ENCODE assay signal across 7 cellular contexts in genomic region chr14:103517626-103518415, GRCh38. TPM values are rescaled to one million over a fixed set of nuclear protein-coding genes. Genes with fewer than 3 reads are reported as not detected.
DNase-seq lines count a peak whose midpoint lies in the region; ATAC-seq, FAIRE-seq and TF ChIP-seq lines count a peak whose summit lies in the region.

No MANE protein-coding gene starts in this region.

- H2BK15ac ChIP-seq in H1 (ENCODE audit: low read length), result peak overlapping the region; percentile 53; the same call in 1 of the 2 replicates

- WGBS in H1 (ENCODE audit: extremely low coverage in 1 of 2, insufficient coverage in 1 of 2, insufficient read length in 1 of 2, insufficient replicate concordance in 2 of 2, low coverage in 1 of 2, low lambda C conversion rate in 2 of 2, missing lambda C conversion rate in 1 of 2), 2 experiments, result 71% methylated on average over 21 of the region's 21 CpGs; no CpG with 5 or more reads in 1 of the 2 experiments
- 25 to 26% methylated on average over 11 to 16 of the region's 21 CpGs for WGBS in thyroid gland, 2 donors

- H3K36me3 ChIP-seq in H1 (ENCODE audit: control insufficient read depth in 2 of 4, insufficient read depth in 4 of 4, low read length in 3 of 4) (peaks cover 8 to 23% (median 17%) of the 10 kb centered on the region in 4 experiments; a peak in 7 of 8 replicates), lower lobe of right lung (peaks cover 3% of the 10 kb centered on the region), thyroid gland (no peaks in the 10 kb centered on the region)

- TF ChIP-seq POLR2A in H1 (IDR thresholded peaks at IDR 0.05; ENCODE audit: control extremely low read depth in 1 of 2, low read depth in 2 of 2, low read length in 2 of 2) (0 out of 3 replicates have a peak, but pooled peaks of 1 of the 2 experiments have one; percentile 3), thyroid gland (IDR thresholded peaks at IDR 0.05) (no peak)

- no peak overlapping the region for H2BK12ac ChIP-seq in H1 (ENCODE audit: low read depth, low read length)

- no peak for TF ChIP-seq CTCF in H1 (IDR thresholded peaks at IDR 0.05; ENCODE audit: control extremely low read depth in 1 of 3, insufficient read depth in 1 of 3, low read depth in 1 of 3, low read length in 3 of 3)
- no peak for TF ChIP-seq CTCF in lower lobe of right lung (IDR thresholded peaks at IDR 0.05)
- TF ChIP-seq CTCF in thyroid gland (IDR thresholded peaks at IDR 0.05), result no peak

- no peak overlapping the region for H3K14ac ChIP-seq in H1 (ENCODE audit: insufficient read length)

- CTCF ChIA-PET in H1 (lab: Charles Lee; ENCODE audit: partially characterized antibody), result interaction anchor here (1.1 to 31.3 kb wide), 11 partner anchors 8 to 196 kb away, joined by 3 to 921 read pairs (median 5); partner anchors contain the start of genes BAG5 and TRMT61A

- no peak for TF ChIP-seq EP300 in H1 (IDR thresholded peaks at IDR 0.05; ENCODE audit: borderline replicate concordance in 1 of 2, low read depth in 2 of 2, low read length in 2 of 2)

- H2BK120ac ChIP-seq in H1 (replicated peaks; ENCODE audit: low read depth, low read length), result no peak overlapping the region

- intact Hi-C loops in lower lobe of right lung (cut with DNase I) (no loop called here), thyroid gland (cut with DNase I) (loop anchor here (2.0 kb wide), 1 partner anchor 29 kb away; no protein-coding TSS in a partner anchor)

- H2BK5ac ChIP-seq in H1 (ENCODE audit: low read depth, low read length), result peak overlapping the region; percentile 52; the same call in 1 of the 2 replicates

- no peak for TF ChIP-seq RAD21 in H1 (IDR thresholded peaks at IDR 0.05 in 1 of 2, conservative IDR thresholded peaks at IDR 0.05 in 1 of 2; ENCODE audit: low read depth in 2 of 2, low read length in 2 of 2)

- ATAC-seq in lower lobe of right lung, result no peak

- no peaks in the 10 kb centered on the region for H3K27me3 ChIP-seq in H1 (replicated peaks in 1 of 4; ENCODE audit: control insufficient read depth in 3 of 4, extremely low read depth in 1 of 4, insufficient read depth in 3 of 4, low read length in 3 of 4)
- H3K27me3 ChIP-seq in lower lobe of right lung (ENCODE audit: low read depth), result peaks cover 5% of the 10 kb centered on the region
- H3K27me3 ChIP-seq in thyroid gland, result no peaks in the 10 kb centered on the region

- peak; percentile 37 for DNase-seq in NCI-H69 (lab: John Stamatoyannopoulos, UW)
- peak in 1 of 2 experiments; percentile 67 for DNase-seq in H1 (ENCODE audit: low read depth in 1 of 2, low spot score in 2 of 2)
- DNase-seq in lower lobe of right lung, result peak; percentile 54
- peak; percentile 82 to 88 for DNase-seq in thyroid gland
- no peak for DNase-seq in LoVo (ENCODE audit: low spot score)
- no peak for DNase-seq in RKO (ENCODE audit: low spot score)
- no peak for DNase-seq in glomerular visceral epithelial cell (ENCODE audit: extremely low spot score)

- H3K4me2 ChIP-seq in H1 (ENCODE audit: insufficient read depth in 1 of 2, low read depth in 2 of 2, low read length in 2 of 2), result no peak overlapping the region

- H3K4me3 ChIP-seq in H1 (ENCODE audit: extremely low read depth in 1 of 4, insufficient read depth in 2 of 4, low read depth in 3 of 4, low read length in 4 of 4), result no peak overlapping the region
- H3K4me3 ChIP-seq in lower lobe of right lung, result no peak overlapping the region
- H3K4me3 ChIP-seq in thyroid gland (replicated peaks in 1 of 3), result no peak overlapping the region

- no peak overlapping the region for H3K23ac ChIP-seq in H1 (ENCODE audit: insufficient read length)

- peaks cover 10 to 21% of the 10 kb centered on the region in 2 experiments for H4K20me1 ChIP-seq in H1 (replicated peaks in 1 of 2; ENCODE audit: control insufficient read depth in 1 of 2, insufficient read depth in 2 of 2, low read length in 2 of 2)

- no peak overlapping the region for H2AFZ ChIP-seq in H1 (ENCODE audit: low read length)

- peak overlapping the region; percentile 32; the same call in 1 of the 2 replicates for H3K18ac ChIP-seq in H1 (ENCODE audit: extremely low read depth, low read length)

- H3K4me1 ChIP-seq in H1 (replicated peaks in 1 of 4; ENCODE audit: control insufficient read depth in 3 of 4, insufficient read depth in 4 of 4, low read length in 3 of 4), result peaks cover 0 to 23% (median 16%) of the 10 kb centered on the region in 4 experiments; a peak in 6 of 7 replicates
- peaks cover 66% of the 10 kb centered on the region for H3K4me1 ChIP-seq in lower lobe of right lung
- H3K4me1 ChIP-seq in thyroid gland, result peaks cover 75 to 79% of the 10 kb centered on the region in 2 donors

- H3K27ac ChIP-seq in H1 (ENCODE audit: low read depth, low read length) (no peak overlapping the region), lower lobe of right lung (peak overlapping the region; percentile 68), thyroid gland (peak overlapping the region; percentile 70 to 98 (median 94))

- POLR2A ChIA-PET in H1 (lab: Charles Lee; ENCODE audit: partially characterized antibody), result interaction anchor here (0.9 to 12.6 kb wide), 7 partner anchors 7 to 187 kb away, joined by 3 to 844 read pairs (median 7); partner anchors contain the start of gene TRMT61A

- H4K91ac ChIP-seq in H1 (replicated peaks; ENCODE audit: insufficient read length, low read length), result no peak overlapping the region

- FAIRE-seq in H1 (lab: Jason Lieb, UNC), result no peak

- H3K9me3 ChIP-seq in H1 (ENCODE audit: insufficient read depth in 2 of 2, low read depth in 1 of 2, low read length in 1 of 2), result no peaks in the 10 kb centered on the region
- no peaks in the 10 kb centered on the region for H3K9me3 ChIP-seq in lower lobe of right lung
- no peaks in the 10 kb centered on the region for H3K9me3 ChIP-seq in thyroid gland

- H4K8ac ChIP-seq in H1 (ENCODE audit: extremely low read depth, insufficient read depth, low read length), result 0 out of 2 replicates have a peak overlapping the region, but pooled peaks have one; percentile 11

- no peak overlapping the region for H4K5ac ChIP-seq in H1 (ENCODE audit: insufficient read length, low read depth, low read length)

- peaks cover 9% of the 10 kb centered on the region; the same call in 1 of the 2 replicates for H3K23me2 ChIP-seq in H1 (ENCODE audit: low read depth, low read length)

- H3K79me1 ChIP-seq in H1 (ENCODE audit: low read depth, low read length), result no peaks in the 10 kb centered on the region

- no peak overlapping the region for H3K4ac ChIP-seq in H1 (replicated peaks; ENCODE audit: insufficient read length, low read depth, low read length)

- H3K9ac ChIP-seq in H1 (replicated peaks in 1 of 4; ENCODE audit: extremely low read depth in 1 of 4, low read depth in 3 of 4, low read length in 3 of 4), result no peak overlapping the region; a peak in 1 of 7 replicates

- H3K79me2 ChIP-seq in H1 (ENCODE audit: control insufficient read depth in 1 of 2, insufficient read depth in 2 of 2, low read length in 2 of 2), result peaks cover 0 to 2% of the 10 kb centered on the region in 2 experiments; a peak in 1 of 4 replicates

- no peak overlapping the region for H3K56ac ChIP-seq in H1 (replicated peaks; ENCODE audit: insufficient read length, low read depth, low read length)

- H2AK5ac ChIP-seq in H1 (ENCODE audit: low read depth, low read length), result no peak overlapping the region

- H2BK20ac ChIP-seq in H1 (ENCODE audit: low read length), result no peak overlapping the region

RNA-seq across cellular contexts. Expression of gene CKB, which starts 4.8 kb away (rescaled TPM):
- total RNA-seq in H1 (2021; fragmentation: NEBNext Ultra II Directional; extraction: Animal tissue kit (Norgen Biotek cat#: 25700)), result 538 and 572 TPM in 2 replicates
- polyA plus RNA-seq in H1 (2011; rRNA removed), result 950 and 1,969 TPM in 2 replicates
- polyA plus RNA-seq in H1 (2011; cell fraction: cytosol; rRNA removed), result 828 TPM
- polyA plus RNA-seq in H1 (2011; cell fraction: nucleus; rRNA removed), result 1,943 TPM
- 757 to 990 TPM (median 908 TPM) in 4 replicates for polyA plus RNA-seq in H1 (2012, experiment 1 of 2)
- 939 TPM for polyA plus RNA-seq in H1 (2012, experiment 2 of 2)
- polyA plus RNA-seq in H1 (2013, experiment 1 of 2), result 514 TPM
- 503 TPM for polyA plus RNA-seq in H1 (2013, experiment 2 of 2)
- 153 and 156 TPM in 2 replicates for polyA minus RNA-seq in H1 (2011; rRNA and poly(A)+ RNA removed)
- 356 TPM for polyA minus RNA-seq in H1 (2011; cell fraction: cytosol; rRNA and poly(A)+ RNA removed)
- polyA minus RNA-seq in H1 (2011; cell fraction: nucleus; rRNA and poly(A)+ RNA removed), result 378 TPM
- total RNA-seq in lower lobe of right lung (115 TPM), thyroid gland (100 to 1,000 TPM; 190 to 373 (median 266) TPM)

RNA-seq across cellular contexts. Expression of gene TRMT61A, which starts 11.2 kb away (rescaled TPM):
- 15.1 and 15.8 TPM in 2 replicates for total RNA-seq in H1 (2021; fragmentation: NEBNext Ultra II Directional; extraction: Animal tissue kit (Norgen Biotek cat#: 25700))
- 19.0 and 29.7 TPM in 2 replicates for polyA plus RNA-seq in H1 (2011; rRNA removed)
- polyA plus RNA-seq in H1 (2011; cell fraction: cytosol; rRNA removed), result 23.3 TPM
- 44.0 TPM for polyA plus RNA-seq in H1 (2011; cell fraction: nucleus; rRNA removed)
- 9.2 to 14.2 TPM (median 13.8 TPM) in 4 replicates for polyA plus RNA-seq in H1 (2012, experiment 1 of 2)
- 11.3 TPM for polyA plus RNA-seq in H1 (2012, experiment 2 of 2)
- 6.8 TPM for polyA plus RNA-seq in H1 (2013, experiment 1 of 2)
- 6.6 TPM for polyA plus RNA-seq in H1 (2013, experiment 2 of 2)
- 6.4 and 6.9 TPM in 2 replicates for polyA minus RNA-seq in H1 (2011; rRNA and poly(A)+ RNA removed)
- 11.2 TPM for polyA minus RNA-seq in H1 (2011; cell fraction: cytosol; rRNA and poly(A)+ RNA removed)
- 26.1 TPM for polyA minus RNA-seq in H1 (2011; cell fraction: nucleus; rRNA and poly(A)+ RNA removed)
- total RNA-seq in lower lobe of right lung, result 11.0 TPM
- total RNA-seq in thyroid gland, result 10 to 100 TPM; 14.9 to 24.4 (median 21.3) TPM

RNA-seq across cellular contexts. Expression of gene BAG5, which starts 44.6 kb away (rescaled TPM):
- 29.2 and 29.5 TPM in 2 replicates for total RNA-seq in H1 (2021; fragmentation: NEBNext Ultra II Directional; extraction: Animal tissue kit (Norgen Biotek cat#: 25700))
- 5.9 and 7.4 TPM in 2 replicates for polyA plus RNA-seq in H1 (2011; rRNA removed)
- polyA plus RNA-seq in H1 (2011; cell fraction: cytosol; rRNA removed), result 8.2 TPM
- polyA plus RNA-seq in H1 (2011; cell fraction: nucleus; rRNA removed), result 5.3 TPM
- 13.5 to 26.1 TPM (median 16.6 TPM) in 4 replicates for polyA plus RNA-seq in H1 (2012, experiment 1 of 2)
- 2.3 TPM for polyA plus RNA-seq in H1 (2012, experiment 2 of 2)
- polyA plus RNA-seq in H1 (2013, experiment 1 of 2), result 18.4 TPM
- polyA plus RNA-seq in H1 (2013, experiment 2 of 2), result 17.4 TPM
- 11.8 and 13.3 TPM in 2 replicates for polyA minus RNA-seq in H1 (2011; rRNA and poly(A)+ RNA removed)
- polyA minus RNA-seq in H1 (2011; cell fraction: cytosol; rRNA and poly(A)+ RNA removed), result 13.7 TPM
- 12.5 TPM for polyA minus RNA-seq in H1 (2011; cell fraction: nucleus; rRNA and poly(A)+ RNA removed)
- 29.8 TPM for total RNA-seq in lower lobe of right lung
- total RNA-seq in thyroid gland, result 10 to 100 TPM; 39.4 to 77.5 (median 44.4) TPM

RNA-seq across cellular contexts. Expression of gene COA8, which starts 44.9 kb away (rescaled TPM):
- 35.0 and 35.5 TPM in 2 replicates for total RNA-seq in H1 (2021; fragmentation: NEBNext Ultra II Directional; extraction: Animal tissue kit (Norgen Biotek cat#: 25700))
- polyA plus RNA-seq in H1 (2011; rRNA removed), result 5.9 and 7.1 TPM in 2 replicates
- 10.9 TPM for polyA plus RNA-seq in H1 (2011; cell fraction: cytosol; rRNA removed)
- 12.8 TPM for polyA plus RNA-seq in H1 (2011; cell fraction: nucleus; rRNA removed)
- 23.7 to 31.1 TPM (median 30.1 TPM) in 4 replicates for polyA plus RNA-seq in H1 (2012, experiment 1 of 2)
- 27.0 TPM for polyA plus RNA-seq in H1 (2012, experiment 2 of 2)
- polyA plus RNA-seq in H1 (2013, experiment 1 of 2), result 31.3 TPM
- 27.9 TPM for polyA plus RNA-seq in H1 (2013, experiment 2 of 2)
- 4.3 and 5.2 TPM in 2 replicates for polyA minus RNA-seq in H1 (2011; rRNA and poly(A)+ RNA removed)
- 8.7 TPM for polyA minus RNA-seq in H1 (2011; cell fraction: cytosol; rRNA and poly(A)+ RNA removed)
- polyA minus RNA-seq in H1 (2011; cell fraction: nucleus; rRNA and poly(A)+ RNA removed), result 18.8 TPM
- total RNA-seq in lower lobe of right lung, result 33.0 TPM
- total RNA-seq in thyroid gland, result 10 to 100 TPM; 25.9 to 50.4 (median 33.6) TPM

Comparison
In these comparisons a context has a peak if more than half of its experiments do, and no peak if none do; other contexts are left out.
1. DNase-seq: peak in NCI-H69 (single experiment), lower lobe of right lung (single experiment) and thyroid gland (2 of 2); none in LoVo (single experiment), RKO (single experiment) and glomerular visceral epithelial cell (single experiment).